Comparison of ENCODE assay signal across 8 cellular contexts in the genomic region with DNA sequence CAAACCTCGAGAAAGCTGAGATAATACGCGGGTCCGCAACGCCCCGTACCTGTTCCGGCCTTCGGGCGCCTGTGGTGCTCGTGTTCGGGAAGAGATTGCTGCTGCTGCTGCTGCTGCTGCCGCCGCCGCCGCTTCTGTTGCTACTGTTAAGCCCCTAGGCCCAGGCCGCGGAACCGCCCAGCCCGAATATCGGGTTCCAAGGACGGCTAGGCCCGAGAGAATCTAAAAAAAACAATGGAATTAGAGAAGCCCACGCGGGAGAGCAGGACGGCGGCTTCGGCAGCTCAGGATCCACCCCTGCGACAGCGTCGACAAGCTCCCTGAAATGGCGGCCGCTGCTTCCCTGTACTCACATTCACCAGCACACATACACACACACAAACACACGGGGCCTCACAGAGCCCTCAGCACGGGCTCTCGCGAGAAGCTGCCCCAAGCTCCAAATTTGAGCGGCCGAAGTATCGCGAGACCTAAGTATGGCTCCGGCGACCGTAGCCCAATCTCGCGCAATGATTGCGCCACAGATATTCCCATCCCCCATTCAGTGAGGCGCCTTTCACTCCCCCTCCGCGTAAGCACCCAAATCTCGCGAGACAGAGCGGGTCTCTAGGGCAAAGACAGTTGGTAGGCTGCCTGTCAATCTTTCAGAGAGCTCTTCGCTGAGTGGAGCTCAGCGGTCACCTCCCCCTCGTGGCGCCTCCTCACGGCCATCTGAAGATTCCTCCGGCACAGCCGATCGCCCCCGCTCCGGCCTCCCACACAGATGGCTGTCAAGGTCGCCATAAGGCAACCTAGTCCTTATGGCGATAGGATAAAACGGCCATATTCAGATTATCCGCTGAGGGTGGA. TPM values are rescaled to one million over a fixed set of nuclear protein-coding genes. Genes with fewer than 3 reads are reported as not detected.
DNase-seq lines count a peak whose midpoint lies in the region; ATAC-seq and TF ChIP-seq lines count a peak whose summit lies in the region.

Gene RBM39 (minus strand): TSS at position 369 of the 849 bp plus-strand sequence. CDS start 1,386 bp downstream, outside the sequence.

- DNase-seq in NCI-H187 (lab: John Stamatoyannopoulos, UW) = peak; percentile 98
- DNase-seq in T-helper 2 cell = peak; percentile 91 to 100 (median 99)
- DNase-seq in left ventricle myocardium inferior = peak; percentile 99
- peak; percentile 100 for DNase-seq in prostate gland (ENCODE audit: low spot score)

- under 1% methylated on average over 66 of the region's 66 CpGs for WGBS in prostate gland
- WGBS in urinary bladder = under 1% methylated on average over 66 of the region's 66 CpGs

- TF ChIP-seq CTCF in left ventricle myocardium inferior (IDR thresholded peaks at IDR 0.05; ENCODE audit: borderline replicate concordance) (peak; percentile 63), prostate gland (IDR thresholded peaks at IDR 0.05) (peak; percentile 41 to 84 (median 59))

- H3K4me3 ChIP-seq in left ventricle myocardium inferior (peak within 1 kb of the TSS; percentile 93), prostate gland (peak within 1 kb of the TSS; percentile 71 to 79), urinary bladder (ENCODE audit: low read depth, low read length) (peak within 1 kb of the TSS; percentile 83)

- peak; percentile 86 for ATAC-seq in GM18498 (IDR thresholded peaks at IDR 0.05; ENCODE audit: unreplicated experiment)
- peak; percentile 84 for ATAC-seq in HG02938 (IDR thresholded peaks at IDR 0.05; ENCODE audit: unreplicated experiment)

- intact Hi-C loops in left ventricle myocardium inferior (cut with micrococcal nuclease) (no loop called here), prostate gland (cut with DNase I) (loop anchor here (2.0 to 5.0 kb wide), 3 partner anchors 27 to 140 kb away; no protein-coding TSS in a partner anchor)

- H3K36me3 ChIP-seq in left ventricle myocardium inferior = peaks cover 36% of the 10 kb centered on the region
- H3K36me3 ChIP-seq in prostate gland = no peaks in the 10 kb centered on the region
- H3K36me3 ChIP-seq in urinary bladder (ENCODE audit: insufficient read depth) = peaks cover 1% of the 10 kb centered on the region

- peaks cover 64% of the 10 kb centered on the region for H3K4me1 ChIP-seq in left ventricle myocardium inferior
- H3K4me1 ChIP-seq in prostate gland (replicated peaks) = peaks cover 6% of the 10 kb centered on the region
- no peaks in the 10 kb centered on the region for H3K4me1 ChIP-seq in urinary bladder (ENCODE audit: insufficient read depth)

- H3K9me3 ChIP-seq in left ventricle myocardium inferior (replicated peaks) (no peaks in the 10 kb centered on the region), prostate gland (no peaks in the 10 kb centered on the region)

- H3K27me3 ChIP-seq in left ventricle myocardium inferior (ENCODE audit: low read depth) (no peaks in the 10 kb centered on the region), prostate gland (replicated peaks; ENCODE audit: insufficient read depth) (no peaks in the 10 kb centered on the region)

- peak; percentile 88 for TF ChIP-seq POLR2A in prostate gland (IDR thresholded peaks at IDR 0.05)

- H3K27ac ChIP-seq in angular gyrus (ENCODE audit: low read depth, low read length) = peak within 1 kb of the TSS; percentile 99
- peak within 1 kb of the TSS; percentile 99 for H3K27ac ChIP-seq in left ventricle myocardium inferior (replicated peaks)
- peak within 1 kb of the TSS; percentile 98 to 99 for H3K27ac ChIP-seq in prostate gland
- H3K27ac ChIP-seq in urinary bladder (ENCODE audit: low read depth) = peak within 1 kb of the TSS; percentile 100

RNA-seq across cellular contexts. Expression of gene RBM39, which starts in this region (rescaled TPM):
- total RNA-seq in left ventricle myocardium inferior (128 TPM), prostate gland (100 to 1,000 TPM; 228 to 235 TPM), urinary bladder (645 TPM)
- 183 TPM for polyA plus RNA-seq in urinary bladder

Comparison
In these comparisons a context has a peak if more than half of its experiments do, and no peak if none do; other contexts are left out.
1. Peak in every context shown above with its lines: DNase-seq, ATAC-seq, H3K4me3 ChIP-seq and H3K27ac ChIP-seq.